8 cellular contexts compared by ENCODE assay signal in the genomic region with DNA sequence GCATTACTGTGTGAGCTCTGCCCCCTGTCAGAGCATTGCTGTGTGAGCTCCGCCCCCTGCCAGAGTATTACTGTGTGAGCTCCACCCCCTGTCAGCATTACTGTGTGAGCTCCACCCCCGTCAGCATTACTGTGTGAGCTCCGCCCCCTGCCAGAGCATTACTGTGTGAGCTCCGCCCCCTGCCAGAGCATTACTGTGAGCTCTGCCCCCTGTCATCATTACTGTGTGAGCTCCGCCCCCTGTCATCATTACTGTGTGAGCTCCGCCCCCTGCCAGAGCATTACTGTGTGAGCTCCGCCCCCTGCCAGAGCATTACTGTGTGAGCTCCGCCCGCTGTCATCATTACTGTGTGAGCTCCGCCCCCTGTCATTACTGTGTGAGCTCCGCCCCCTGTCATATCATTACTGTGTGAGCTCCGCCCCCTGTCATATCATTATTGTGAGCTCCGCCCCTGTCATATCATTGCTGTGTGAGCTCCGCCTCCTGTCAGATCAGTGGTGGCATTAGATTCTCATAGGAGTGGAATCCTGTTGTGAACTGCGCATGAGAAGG. TPM values are rescaled to one million over a fixed set of nuclear protein-coding genes. Genes with fewer than 3 reads are reported as not detected.
DNase-seq lines count a peak whose midpoint lies in the region; ATAC-seq, FAIRE-seq and TF ChIP-seq lines count a peak whose summit lies in the region.
"Not testable (repeated sequence)": the region's sequence is repeated elsewhere in the genome, so short reads cannot be mapped to it uniquely, and the experiment has no call there.

No MANE protein-coding gene starts in this region.

- intact Hi-C loops in endothelial cell of umbilical vein (cut with micrococcal nuclease) = not testable (repeated sequence)
- intact Hi-C loops in naive thymus-derived CD4-positive, alpha-beta T cell (cut with micrococcal nuclease) = loop anchor here in 1 of 2 donors (5.0 kb wide), 1 partner anchor 270 kb away; no protein-coding TSS in a partner anchor

- H3K27ac Mint-ChIP-seq in naive thymus-derived CD4-positive, alpha-beta T cell = peak overlapping the region in 6 of 9 donors; percentile 9 to 83 (median 55)

- not testable (repeated sequence) for H3K9me3 ChIP-seq in Peyer's patch; endothelial cell of umbilical vein (replicated peaks; ENCODE audit: control insufficient read depth, insufficient read depth, low read length); naive thymus-derived CD4-positive, alpha-beta T cell (ENCODE audit: control insufficient read depth in 2 of 3, low read length in 3 of 3)

- not testable (repeated sequence) for H2AFZ ChIP-seq in endothelial cell of umbilical vein (ENCODE audit: low read depth, low read length)

- not testable (repeated sequence) for H3K27me3 ChIP-seq in H7 (ENCODE audit: control insufficient read depth, insufficient read depth, low read length); Peyer's patch; endothelial cell of umbilical vein (ENCODE audit: control insufficient read depth in 2 of 2, insufficient read depth in 2 of 2, low read length in 2 of 2); naive thymus-derived CD4-positive, alpha-beta T cell (ENCODE audit: control insufficient read depth in 2 of 2, insufficient read depth in 2 of 2, low read length in 2 of 2)

- H3K9ac ChIP-seq in endothelial cell of umbilical vein (replicated peaks; ENCODE audit: extremely low read depth, insufficient read depth, low read length) = not testable (repeated sequence)

- DNase-seq in A172 (ENCODE audit: low spot score) = peak; percentile 65
- DNase-seq in H7 = peak; percentile 45
- DNase-seq in Peyer's patch = peak in 2 of 3 donors; percentile 66 to 74
- peak; percentile 88 for DNase-seq in activated CD4-positive, alpha-beta T cell treated with anti-CD3 and anti-CD28 coated beads for 48 hours
- DNase-seq in activated effector memory CD4-positive, alpha-beta T cell treated with anti-CD3 and anti-CD28 coated beads, Interleukin-2, amount 50 U/mL, for 16 hours = peak; percentile 75
- peak; percentile 30 for DNase-seq in endothelial cell of umbilical vein (ENCODE audit: low read depth, low spot score)
- DNase-seq in naive thymus-derived CD4-positive, alpha-beta T cell = peak in 8 of 9 donors; percentile 7 to 58 (median 36)
- DNase-seq in stimulated activated CD4-positive, alpha-beta T cell treated with anti-CD3 and anti-CD28 coated beads, Interleukin-4, amount 100 ng/mL, for 24 hours = peak; percentile 58

- CTCF ChIA-PET in endothelial cell of umbilical vein (lab: Charles Lee) = interaction anchor here (0.6 kb wide), 1 partner anchor 13 kb away, joined by 6 read pairs; no protein-coding TSS in a partner anchor
- CTCF ChIA-PET in naive thymus-derived CD4-positive, alpha-beta T cell (lab: Charles Lee) = not testable (repeated sequence)

- H3K27ac ChIP-seq in Peyer's patch = peak overlapping the region in 1 of 4 donors; percentile 55
- not testable (repeated sequence) for H3K27ac ChIP-seq in endothelial cell of umbilical vein (ENCODE audit: insufficient read depth, low read depth, low read length); naive thymus-derived CD4-positive, alpha-beta T cell (ENCODE audit: low read depth, low read length)

- not testable (repeated sequence) for H3K9me1 ChIP-seq in endothelial cell of umbilical vein (replicated peaks; ENCODE audit: control insufficient read depth, extremely low read depth, insufficient read depth, low read length)

- POLR2A ChIA-PET in endothelial cell of umbilical vein (lab: Charles Lee); naive thymus-derived CD4-positive, alpha-beta T cell (lab: Charles Lee): not testable (repeated sequence)

- peaks cover 0 to 24% (median 4%) of the 10 kb centered on the region in 7 donors for H3K4me1 Mint-ChIP-seq in naive thymus-derived CD4-positive, alpha-beta T cell

- TF ChIP-seq CTCF in Peyer's patch (IDR thresholded peaks at IDR 0.05); endothelial cell of umbilical vein (IDR thresholded peaks at IDR 0.05; ENCODE audit: extremely low read depth in 1 of 2, insufficient read depth in 1 of 2, low read depth in 1 of 2, low read length in 2 of 2): not testable (repeated sequence)

- H3K4me1 ChIP-seq in Peyer's patch = peaks cover 0 to 28% (median 0%) of the 10 kb centered on the region in 4 donors
- H3K4me1 ChIP-seq in endothelial cell of umbilical vein (ENCODE audit: control insufficient read depth, extremely low read depth, insufficient read depth, low read length); naive thymus-derived CD4-positive, alpha-beta T cell (ENCODE audit: control insufficient read depth in 2 of 2, insufficient read depth in 2 of 2, low read length in 2 of 2): not testable (repeated sequence)

- H3K36me3 ChIP-seq in H7 (replicated peaks; ENCODE audit: control insufficient read depth, insufficient read depth, low read length) (peaks cover 15% of the 10 kb centered on the region), Peyer's patch (peaks cover 0 to 67% (median 0%) of the 10 kb centered on the region in 3 donors)
- not testable (repeated sequence) for H3K36me3 ChIP-seq in endothelial cell of umbilical vein (ENCODE audit: control insufficient read depth in 2 of 2, extremely low read depth in 1 of 2, insufficient read depth in 2 of 2, low read length in 2 of 2)
- H3K36me3 ChIP-seq in naive thymus-derived CD4-positive, alpha-beta T cell (ENCODE audit: control insufficient read depth in 2 of 3, insufficient read depth in 3 of 3, low read length in 3 of 3) = peaks cover 0 to 44% (median 7%) of the 10 kb centered on the region in 3 experiments

- not testable (repeated sequence) for H4K20me1 ChIP-seq in endothelial cell of umbilical vein (replicated peaks; ENCODE audit: control insufficient read depth, extremely low read depth, insufficient read depth, low read length)

- dilution Hi-C loops in endothelial cell of umbilical vein (cut with MboI; ENCODE audit: extremely low pct_ligation_motif_present, low sequenced_read_pairs) = not testable (repeated sequence)

- H3K4me3 ChIP-seq in H7 (ENCODE audit: insufficient read depth, low read depth, low read length); Peyer's patch; endothelial cell of umbilical vein (replicated peaks in 1 of 3; ENCODE audit: insufficient read depth in 1 of 3, low read depth in 1 of 3, low read length in 3 of 3); naive thymus-derived CD4-positive, alpha-beta T cell (ENCODE audit: low read length): not testable (repeated sequence)

- not testable (repeated sequence) for TF ChIP-seq POLR2A in Peyer's patch (IDR thresholded peaks at IDR 0.05); endothelial cell of umbilical vein (IDR thresholded peaks at IDR 0.05; ENCODE audit: low read depth, low read length)

- not testable (repeated sequence) for H3K4me3 Mint-ChIP-seq in naive thymus-derived CD4-positive, alpha-beta T cell

- peaks cover 25 to 43% (median 34%) of the 10 kb centered on the region in 5 donors for H3K36me3 Mint-ChIP-seq in naive thymus-derived CD4-positive, alpha-beta T cell

- not testable (repeated sequence) for ATAC-seq in naive thymus-derived CD4-positive, alpha-beta T cell

- not testable (repeated sequence) for H3K27me3 Mint-ChIP-seq in naive thymus-derived CD4-positive, alpha-beta T cell

- not testable (repeated sequence) for BruUV-seq in endothelial cell of umbilical vein (replicated peaks; lab: Mats Ljungman, UMichigan)

- H3K4me2 ChIP-seq in endothelial cell of umbilical vein (ENCODE audit: insufficient read depth, low read length) = not testable (repeated sequence)

- not testable (repeated sequence) for H3K9me3 Mint-ChIP-seq in naive thymus-derived CD4-positive, alpha-beta T cell

- not testable (repeated sequence) for FAIRE-seq in endothelial cell of umbilical vein (lab: Jason Lieb, UNC)

- not testable (repeated sequence) for H3K79me2 ChIP-seq in endothelial cell of umbilical vein (ENCODE audit: control insufficient read depth, insufficient read depth, low read length)

RNA-seq across cellular contexts. Expression of gene MUC20, which starts 33.5 kb away (rescaled TPM):
- 0.05 TPM in 1 of 2 replicates, not detected in the other for total RNA-seq in A172 (2014; rRNA removed; shearing (Covaris generic))
- total RNA-seq in H7 (2014; rRNA removed; shearing (Covaris generic)) = 0.52 and 0.69 TPM in 2 replicates
- total RNA-seq in Peyer's patch (100 to 1,000 TPM in 2 of 4 donors, 10 to 100 TPM in 2; 57.8 to 120 (median 87.7) TPM), endothelial cell of umbilical vein (0.62 and 0.81 TPM in 2 replicates)
- 0.18 TPM in 1 of 2 replicates, not detected in the other for polyA plus RNA-seq in endothelial cell of umbilical vein
- polyA plus RNA-seq in endothelial cell of umbilical vein (2011; cell fraction: cytosol; rRNA removed) = not detected in 2 replicates
- polyA plus RNA-seq in endothelial cell of umbilical vein (2011; cell fraction: nucleus; rRNA removed) = 0.17 and 0.35 TPM in 2 replicates
- 0.12 and 0.31 TPM in 2 replicates for polyA plus RNA-seq in endothelial cell of umbilical vein (2012)
- polyA minus RNA-seq in endothelial cell of umbilical vein = not detected in 2 replicates
- polyA minus RNA-seq in endothelial cell of umbilical vein (2011; cell fraction: cytosol; rRNA and poly(A)+ RNA removed) = not detected
- polyA minus RNA-seq in endothelial cell of umbilical vein (2011; cell fraction: nucleus; rRNA and poly(A)+ RNA removed) = not detected in 2 replicates
- 10 to 100 TPM in 4 of 5 experiments, 1 to 10 TPM in 1; 7.9 to 17.8 (median 13.2) TPM for total RNA-seq in naive thymus-derived CD4-positive, alpha-beta T cell
- polyA plus RNA-seq in naive thymus-derived CD4-positive, alpha-beta T cell = under 1 TPM; 0.66 to 0.97 TPM

Comparison
In these comparisons a context has a peak if more than half of its experiments do, and no peak if none do; other contexts are left out.
1. DNase-seq: peak in every context shown above with its lines; median percentile 88 in activated CD4-positive, alpha-beta T cell treated with anti-CD3 and anti-CD28 coated beads for 48 hours; 75 in activated effector memory CD4-positive, alpha-beta T cell treated with anti-CD3 and anti-CD28 coated beads, Interleukin-2, amount 50 U/mL, for 16 hours; 70 in Peyer's patch; 65 in A172; 58 in stimulated activated CD4-positive, alpha-beta T cell treated with anti-CD3 and anti-CD28 coated beads, Interleukin-4, amount 100 ng/mL, for 24 hours; 45 in H7; 36 in naive thymus-derived CD4-positive, alpha-beta T cell; 30 in endothelial cell of umbilical vein.